Comparison of ENCODE assay signal across 12 cellular contexts in the genomic region with DNA sequence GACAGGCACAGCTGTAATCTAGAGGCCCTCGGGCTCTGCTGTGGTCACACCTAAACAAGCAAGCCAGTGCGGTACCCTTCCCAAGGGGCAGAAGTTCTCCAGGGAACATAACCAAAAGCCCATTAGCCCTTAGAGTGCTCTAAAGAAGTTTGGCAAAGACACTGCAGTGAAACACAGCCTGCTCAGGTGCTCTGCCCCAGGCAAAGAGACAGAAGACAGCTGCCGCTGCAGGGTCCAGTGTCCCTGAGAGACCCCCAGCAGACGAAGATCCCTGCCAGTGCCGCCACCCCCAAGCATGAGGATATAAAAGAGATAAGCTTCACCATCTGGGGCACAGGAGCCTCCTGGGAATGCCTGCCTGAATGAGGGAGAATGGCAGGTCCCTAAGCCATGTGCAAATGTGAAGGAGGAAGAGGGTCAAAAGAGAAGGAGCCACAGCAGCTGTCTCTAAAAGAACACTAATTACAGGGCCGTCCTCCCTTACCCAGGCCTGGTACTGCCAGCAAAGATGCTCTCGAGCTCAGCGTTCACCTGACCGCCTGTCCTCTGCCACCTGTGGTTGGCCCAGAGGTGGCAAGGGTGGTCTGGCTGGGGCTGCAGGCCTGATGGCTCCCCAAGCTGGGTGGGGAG. TPM values are rescaled to one million over a fixed set of nuclear protein-coding genes. Genes with fewer than 3 reads are reported as not detected.
DNase-seq lines count a peak whose midpoint lies in the region; ATAC-seq and TF ChIP-seq lines count a peak whose summit lies in the region.
"Had no signal": no experiment of that assay in that cellular context is flagged by ENCODE, and none has a peak within 500 bp of the region (broad histone marks: within the 10 kb centered on the region; RNA-seq: fewer than 3 reads in every experiment).

No MANE protein-coding gene starts in this region.

- H2AFZ ChIP-seq in Karpas-422 (ENCODE audit: low read length), result no peak overlapping the region

- H3K79me2 ChIP-seq in Karpas-422 (ENCODE audit: low read length), result no peaks in the 10 kb centered on the region

- no peak for ATAC-seq in gastroesophageal sphincter
- ATAC-seq in activated T-cell treated with anti-CD3 and anti-CD28 coated beads, Interleukin-2, amount 50 U/mL, for 72 hours (replicated peaks in 1 of 2), result no peak
- ATAC-seq: activated naive CD8-positive, alpha-beta T cell treated with anti-CD3 and anti-CD28 coated beads, Interleukin-2, amount 50 U/mL, for 24 hours; right lobe of liver had no signal

- H3K27ac ChIP-seq in Karpas-422 (ENCODE audit: low read length) (peak overlapping the region; percentile 75), gastroesophageal sphincter (peak overlapping the region; percentile 93 to 100 (median 98)), stomach (peak overlapping the region in 4 of 5 donors; percentile 36 to 99 (median 59))
- H3K27ac ChIP-seq: colonic mucosa, right lobe of liver had no signal

- WGBS in gastroesophageal sphincter (ENCODE audit: low coverage in 1 of 2), 2 donors, result 40% methylated on average over 1 of the region's 9 CpGs
- WGBS in stomach, 5 donors, result 69 to 87% (median 81%) methylated on average over 9 of the region's 9 CpGs

- no peak overlapping the region for H3K4me3 Mint-ChIP-seq in nephron progenitor cell
- H3K4me3 Mint-ChIP-seq in activated T-cell treated with anti-CD3 and anti-CD28 coated beads, Interleukin-2, amount 50 U/mL, for 72 hours, result no peak overlapping the region
- H3K4me3 Mint-ChIP-seq: activated naive CD8-positive, alpha-beta T cell treated with anti-CD3 and anti-CD28 coated beads, Interleukin-2, amount 50 U/mL, for 24 hours; CD4-positive, alpha-beta T cell; immature natural killer cell had no signal

- H4K20me1 ChIP-seq in Karpas-422 (ENCODE audit: insufficient read depth, low read depth, low read length), result no peaks in the 10 kb centered on the region

- H3K36me3 Mint-ChIP-seq in nephron progenitor cell (ENCODE audit: low read depth), result peaks cover 4% of the 10 kb centered on the region
- no peaks in the 10 kb centered on the region for H3K36me3 Mint-ChIP-seq in activated T-cell treated with anti-CD3 and anti-CD28 coated beads, Interleukin-2, amount 50 U/mL, for 72 hours (ENCODE audit: insufficient read depth in 2 of 2)
- H3K36me3 Mint-ChIP-seq: immature natural killer cell had no signal

- intact Hi-C loops in stomach (cut with DNase I; ENCODE audit: low total_unique reads), result no loop called here

- peaks cover 88% of the 10 kb centered on the region for H3K4me1 Mint-ChIP-seq in nephron progenitor cell
- H3K4me1 Mint-ChIP-seq in activated T-cell treated with anti-CD3 and anti-CD28 coated beads, Interleukin-2, amount 50 U/mL, for 72 hours (ENCODE audit: low read depth), result peaks cover 7% of the 10 kb centered on the region

- no peaks in the 10 kb centered on the region for H3K9me3 Mint-ChIP-seq in nephron progenitor cell
- H3K9me3 Mint-ChIP-seq in activated T-cell treated with anti-CD3 and anti-CD28 coated beads, Interleukin-2, amount 50 U/mL, for 72 hours, result no peaks in the 10 kb centered on the region
- H3K9me3 Mint-ChIP-seq: activated naive CD8-positive, alpha-beta T cell treated with anti-CD3 and anti-CD28 coated beads, Interleukin-2, amount 50 U/mL, for 24 hours; CD4-positive, alpha-beta T cell; immature natural killer cell had no signal

- TF ChIP-seq CTCF in gastroesophageal sphincter (IDR thresholded peaks at IDR 0.05) (no peak), stomach (IDR thresholded peaks at IDR 0.05) (no peak), nephron progenitor cell (IDR thresholded peaks at IDR 0.05) (no peak)

- TF ChIP-seq EP300 in gastroesophageal sphincter (IDR thresholded peaks at IDR 0.05), result no peak
- TF ChIP-seq EP300 in stomach (IDR thresholded peaks at IDR 0.05), result no peak

- no peaks in the 10 kb centered on the region for H3K9me2 ChIP-seq in Karpas-422 (replicated peaks; ENCODE audit: insufficient read depth, low read length)

- H3K27me3 Mint-ChIP-seq in nephron progenitor cell (ENCODE audit: low read depth, poor library complexity), result no peaks in the 10 kb centered on the region
- H3K27me3 Mint-ChIP-seq in activated T-cell treated with anti-CD3 and anti-CD28 coated beads, Interleukin-2, amount 50 U/mL, for 72 hours (ENCODE audit: low read depth), result no peaks in the 10 kb centered on the region

- TF ChIP-seq POLR2A in gastroesophageal sphincter (IDR thresholded peaks at IDR 0.05) (no peak), stomach (IDR thresholded peaks at IDR 0.05) (no peak)

- H3K9ac ChIP-seq in Karpas-422 (ENCODE audit: low read length), result peak overlapping the region; percentile 39

- H3K36me3 ChIP-seq in Karpas-422 (ENCODE audit: insufficient read depth, low read length) (no peaks in the 10 kb centered on the region), gastroesophageal sphincter (no peaks in the 10 kb centered on the region), stomach (no peaks in the 10 kb centered on the region)
- H3K36me3 ChIP-seq: colonic mucosa, right lobe of liver had no signal

- no peak overlapping the region for H3K27ac Mint-ChIP-seq in nephron progenitor cell
- no peak overlapping the region for H3K27ac Mint-ChIP-seq in activated T-cell treated with anti-CD3 and anti-CD28 coated beads, Interleukin-2, amount 50 U/mL, for 72 hours
- H3K27ac Mint-ChIP-seq: activated naive CD8-positive, alpha-beta T cell treated with anti-CD3 and anti-CD28 coated beads, Interleukin-2, amount 50 U/mL, for 24 hours; CD4-positive, alpha-beta T cell; immature natural killer cell had no signal

- peak; percentile 85 for DNase-seq in Karpas-422
- DNase-seq in NCI-H524 treated with DMSO at 0.1 percent for 48 hours (lab: John Stamatoyannopoulos, UW), result peak; percentile 100
- DNase-seq in stomach, result no peak
- DNase-seq in activated naive CD4-positive, alpha-beta T cell (lab: John Stamatoyannopoulos, UW), result no peak
- no peak for DNase-seq in nephron progenitor cell
- DNase-seq in activated T-cell treated with anti-CD3 and anti-CD28 coated beads, Interleukin-2, amount 50 U/mL, for 72 hours, result no peak
- DNase-seq: activated naive CD8-positive, alpha-beta T cell treated with anti-CD3 and anti-CD28 coated beads, Interleukin-2, amount 50 U/mL, for 24 hours; CD4-positive, alpha-beta T cell; colonic mucosa; immature natural killer cell; right lobe of liver had no signal

- no peaks in the 10 kb centered on the region for H3K9me3 ChIP-seq in Karpas-422 (ENCODE audit: low read length)
- H3K9me3 ChIP-seq in gastroesophageal sphincter, result no peaks in the 10 kb centered on the region
- H3K9me3 ChIP-seq in stomach, result no peaks in the 10 kb centered on the region
- H3K9me3 ChIP-seq: colonic mucosa, right lobe of liver had no signal

- H3K4me2 ChIP-seq in Karpas-422 (ENCODE audit: low read depth, low read length, poor library complexity, severe bottlenecking), result peak overlapping the region; percentile 68

- H3K4me3 ChIP-seq in Karpas-422 (ENCODE audit: low read length), result peak overlapping the region; percentile 33; the same call in 1 of the 2 replicates
- H3K4me3 ChIP-seq in gastroesophageal sphincter, result no peak overlapping the region
- H3K4me3 ChIP-seq in stomach, result no peak overlapping the region
- H3K4me3 ChIP-seq: colonic mucosa, right lobe of liver had no signal

- H3K27me3 ChIP-seq in Karpas-422 (ENCODE audit: low read length), result no peaks in the 10 kb centered on the region
- H3K27me3 ChIP-seq in gastroesophageal sphincter, result no peaks in the 10 kb centered on the region
- H3K27me3 ChIP-seq in stomach, result no peaks in the 10 kb centered on the region
- H3K27me3 ChIP-seq: colonic mucosa, right lobe of liver had no signal

- H3K4me1 ChIP-seq in Karpas-422 (ENCODE audit: low read length), result peaks cover 36% of the 10 kb centered on the region
- H3K4me1 ChIP-seq in gastroesophageal sphincter, result peaks cover 9 to 100% (median 60%) of the 10 kb centered on the region in 3 donors
- H3K4me1 ChIP-seq in stomach, result peaks cover 40 to 87% (median 65%) of the 10 kb centered on the region in 4 donors

RNA-seq across cellular contexts. Expression of a gene that starts 29.7 kb away (rescaled TPM):
- total RNA-seq in Karpas-422 (2014; rRNA removed; shearing (Covaris generic); ENCODE audit: low replicate concordance), result 0.71 and 2.6 TPM in 2 replicates
- total RNA-seq in gastroesophageal sphincter (10 to 100 TPM; 35.7 to 60.3 (median 45.6) TPM), stomach (100 to 1,000 TPM in 1 of 5 donors, 10 to 100 TPM in 4; 10.5 to 111 (median 23.6) TPM)
- polyA plus RNA-seq in stomach, result 10 to 100 TPM; 16.5 to 30.1 (median 19.8) TPM
- 1 to 10 TPM; 1.1 to 1.4 TPM for total RNA-seq in activated T-cell treated with anti-CD3 and anti-CD28 coated beads, Interleukin-2, amount 50 U/mL, for 72 hours

Comparison
In these comparisons a context has a peak if more than half of its experiments do, and no peak if none do; other contexts are left out.
1. DNase-seq: peak in Karpas-422 (single experiment) and NCI-H524 treated with DMSO at 0.1 percent for 48 hours (single experiment); none in stomach (single experiment), activated naive CD4-positive, alpha-beta T cell (0 of 4), nephron progenitor cell (single experiment) and activated T-cell treated with anti-CD3 and anti-CD28 coated beads, Interleukin-2, amount 50 U/mL, for 72 hours (0 of 2).
2. Peak in every context shown above with its lines, with median percentiles within 50 percentile points of each other: H3K27ac ChIP-seq.